21 cellular contexts compared by ENCODE assay signal in the genomic region with DNA sequence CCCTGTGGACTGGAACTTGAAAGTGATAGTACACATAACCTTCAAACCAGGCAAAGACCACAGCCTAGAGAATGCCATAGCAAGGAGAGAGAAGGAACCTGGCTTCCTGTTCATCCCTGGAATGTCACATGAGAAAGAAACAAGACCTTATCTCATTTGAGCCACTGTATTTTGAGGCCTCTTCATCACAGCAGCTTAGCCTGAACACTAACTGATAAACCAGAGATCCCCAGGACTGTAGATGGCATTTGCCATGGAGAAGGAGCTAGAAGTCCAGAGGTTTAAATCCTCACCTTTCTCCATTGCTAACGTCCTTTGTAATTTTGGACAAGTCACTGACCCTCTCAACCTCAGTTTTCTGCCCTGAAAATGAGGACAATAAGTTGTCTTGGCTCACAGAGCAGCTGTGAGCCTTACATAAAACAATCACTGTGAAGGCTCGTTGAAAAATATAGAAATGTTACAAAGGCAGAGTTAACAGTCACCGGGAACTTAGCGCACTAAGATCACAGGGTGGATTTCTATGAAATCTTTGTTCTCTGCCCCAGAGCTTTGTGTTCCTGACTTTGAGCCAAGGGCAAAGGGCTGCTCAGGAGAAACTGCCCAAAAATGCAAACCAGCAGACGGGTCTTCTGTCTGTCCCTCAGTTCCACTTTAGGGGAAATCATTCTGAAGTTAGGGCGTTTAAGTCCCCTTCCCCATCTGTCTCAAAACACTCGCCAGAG.
DNase-seq lines count a peak whose midpoint lies in the region; ATAC-seq and TF ChIP-seq lines count a peak whose summit lies in the region.
"Had no signal": no experiment of that assay in that cellular context is flagged by ENCODE, and none has a peak within 500 bp of the region (broad histone marks: within the 10 kb centered on the region; RNA-seq: fewer than 3 reads in every experiment).

No MANE protein-coding gene starts in this region.

- H3K36me3 Mint-ChIP-seq in activated T-helper 17 cell treated with anti-CD3 and anti-CD28 coated beads, Interleukin-2, amount 50 U/mL, for 72 hours (ENCODE audit: low read depth) = no peaks in the 10 kb centered on the region
- peaks cover 14% of the 10 kb centered on the region for H3K36me3 Mint-ChIP-seq in neural crest cell (ENCODE audit: low read depth)
- H3K36me3 Mint-ChIP-seq in T-cell = peaks cover 8% of the 10 kb centered on the region

- peak overlapping the region; percentile 30 for H3K27ac Mint-ChIP-seq in activated T-helper 17 cell treated with anti-CD3 and anti-CD28 coated beads, Interleukin-2, amount 50 U/mL, for 72 hours
- H3K27ac Mint-ChIP-seq in neural crest cell (ENCODE audit: unreplicated experiment) (peak overlapping the region; percentile 55), T-cell (no peak overlapping the region)
- H3K27ac Mint-ChIP-seq: CD8-positive, alpha-beta T cell; HFFc6 had no signal

- no peaks in the 10 kb centered on the region for H3K27me3 Mint-ChIP-seq in activated T-helper 17 cell treated with anti-CD3 and anti-CD28 coated beads, Interleukin-2, amount 50 U/mL, for 72 hours
- H3K27me3 Mint-ChIP-seq in neural crest cell (ENCODE audit: low read depth) (no peaks in the 10 kb centered on the region), T-cell (no peaks in the 10 kb centered on the region)

- ATAC-seq in activated T-helper 17 cell treated with anti-CD3 and anti-CD28 coated beads, Interleukin-2, amount 50 U/mL, for 72 hours (replicated peaks) = no peak
- ATAC-seq in left lobe of liver (peak; percentile 90), GM21515 (IDR thresholded peaks at IDR 0.05; ENCODE audit: unreplicated experiment) (no peak), T-cell (replicated peaks in 1 of 4) (no peak)
- ATAC-seq: CD8-positive, alpha-beta T cell; SK-N-SH treated with all-trans-retinoic acid at 6 μM for 48 hours had no signal

- peaks cover 12% of the 10 kb centered on the region for H3K9me3 Mint-ChIP-seq in activated T-helper 17 cell treated with anti-CD3 and anti-CD28 coated beads, Interleukin-2, amount 50 U/mL, for 72 hours
- H3K9me3 Mint-ChIP-seq in neural crest cell (peaks cover 16% of the 10 kb centered on the region), T-cell (peaks cover 14 to 26% (median 14%) of the 10 kb centered on the region in 3 donors)

- no peak overlapping the region for H3K4me3 Mint-ChIP-seq in activated T-helper 17 cell treated with anti-CD3 and anti-CD28 coated beads, Interleukin-2, amount 50 U/mL, for 72 hours
- H3K4me3 Mint-ChIP-seq in neural crest cell (no peak overlapping the region), T-cell (no peak overlapping the region)
- H3K4me3 Mint-ChIP-seq: CD8-positive, alpha-beta T cell; HFFc6 had no signal

- DNase-seq in left lobe of liver (ENCODE audit: low spot score) = peak; percentile 56
- no peak for DNase-seq in neural crest cell (ENCODE audit: low read depth, low spot score)
- no peak for DNase-seq in T-cell
- no peak for DNase-seq in germinal center (ENCODE audit: low spot score)
- DNase-seq in COR-L47 (lab: John Stamatoyannopoulos, UW) = no peak
- DNase-seq: C1 segment of cervical spinal cord; CD8-positive, alpha-beta T cell; DMS53; GDM1; H7; HFFc6; KBM-7; NCI-H1092 treated with DMSO at 0.1 percent for 48 hours; NCI-H2029 treated with DMSO at 0.1 percent for 48 hours; NCI-H226; NCI-H510A treated with DMSO at 0.1 percent for 48 hours; NCI-H748 treated with DMSO at 0.1 percent for 48 hours; SHP77 treated with DMSO at 0.1 percent for 48 hours had no signal

- POLR2A ChIA-PET in T-cell (lab: Charles Lee) = interaction anchor here in 1 of 2 donors (0.5 kb wide), 1 partner anchor 12 kb away, joined by 5 read pairs; no protein-coding TSS in a partner anchor

- TF ChIP-seq CTCF in neural crest cell (conservative IDR thresholded peaks at IDR 0.05) = no peak

- CTCF ChIA-PET in T-cell (lab: Charles Lee) = interaction anchor here in 1 of 2 donors (0.7 kb wide), 2 partner anchors 106 to 116 kb away, joined by 3 to 10 read pairs; no protein-coding TSS in a partner anchor

- H3K4me1 Mint-ChIP-seq in activated T-helper 17 cell treated with anti-CD3 and anti-CD28 coated beads, Interleukin-2, amount 50 U/mL, for 72 hours = no peaks in the 10 kb centered on the region
- H3K4me1 Mint-ChIP-seq in neural crest cell (peaks cover 15% of the 10 kb centered on the region), T-cell (peaks cover 9 to 14% (median 13%) of the 10 kb centered on the region in 3 donors)

Comparison
In these comparisons a context has a peak if more than half of its experiments do, and no peak if none do; other contexts are left out.
1. H3K27ac Mint-ChIP-seq: peak in activated T-helper 17 cell treated with anti-CD3 and anti-CD28 coated beads, Interleukin-2, amount 50 U/mL, for 72 hours (single experiment) and neural crest cell (single experiment); none in T-cell (0 of 2).